In genomic region chr3:8507496-8507895, GRCh38 we compare ENCODE assay signal across 24 cellular contexts. TPM values are rescaled to one million over a fixed set of nuclear protein-coding genes. Genes with fewer than 3 reads are reported as not detected.
DNase-seq lines count a peak whose midpoint lies in the region; ATAC-seq, FAIRE-seq and TF ChIP-seq lines count a peak whose summit lies in the region.
"Had no signal": no experiment of that assay in that cellular context is flagged by ENCODE, and none has a peak within 500 bp of the region (broad histone marks: within the 10 kb centered on the region; RNA-seq: fewer than 3 reads in every experiment).

No MANE protein-coding gene starts in this region.

- ATAC-seq in A549 (no peak), GM19455 (IDR thresholded peaks at IDR 0.05; ENCODE audit: unreplicated experiment) (peak; percentile 43), psoas muscle (no peak)
- ATAC-seq: activated CD8-positive, alpha-beta memory T cell treated with anti-CD3 and anti-CD28 coated beads, Interleukin-2, amount 10 ng/mL, durations not matched to agents 7 days and 5 days; activated naive CD8-positive, alpha-beta T cell treated with anti-CD3 and anti-CD28 coated beads, Interleukin-2, amount 50 U/mL, for 24 hours; stimulated activated naive CD8-positive, alpha-beta T cell treated with anti-CD3 and anti-CD28 coated beads, Interleukin-15, amount 100 ng/mL, for 72 hours had no signal

- CTCF ChIA-PET in A549 (lab: Yijun Ruan, JAX) = interaction anchor here (1.3 to 12.1 kb wide), 2 partner anchors 20 to 64 kb away, joined by 3 to 121 read pairs; no protein-coding TSS in a partner anchor

- TF ChIP-seq RAD21 in A549 (conservative IDR thresholded peaks at IDR 0.05 in 1 of 2, IDR thresholded peaks at IDR 0.05 in 1 of 2) = no peak

- peaks cover 82% of the 10 kb centered on the region for H3K4me1 ChIP-seq in A549
- peaks cover 82% of the 10 kb centered on the region for H3K4me1 ChIP-seq in psoas muscle

- no peaks in the 10 kb centered on the region for H3K27me3 ChIP-seq in psoas muscle (ENCODE audit: insufficient read depth in 3 of 3, low read length in 2 of 3)
- H3K27me3 ChIP-seq: BLaER1, esophagus muscularis mucosa, right atrium auricular region had no signal

- H3K9me3 ChIP-seq in A549 = no peaks in the 10 kb centered on the region
- H3K9me3 ChIP-seq in psoas muscle = no peaks in the 10 kb centered on the region
- H3K9me3 ChIP-seq: BLaER1, esophagus muscularis mucosa, right atrium auricular region had no signal

- no peak overlapping the region for H3K4me2 ChIP-seq in A549

- H3K4me3 ChIP-seq in A549 = no peak overlapping the region
- no peak overlapping the region for H3K4me3 ChIP-seq in psoas muscle
- H3K4me3 ChIP-seq: BLaER1, esophagus muscularis mucosa, lung, right atrium auricular region had no signal

- no peak for DNase-seq in A549 (ENCODE audit: low read depth in 1 of 2, low spot score in 1 of 2)
- no peak for DNase-seq in psoas muscle
- DNase-seq in AML-193 (lab: John Stamatoyannopoulos, UW) = no peak
- DNase-seq in NCI-H1930 (lab: John Stamatoyannopoulos, UW) = no peak
- no peak for DNase-seq in HCEC 1CT
- DNase-seq in posterior cingulate gyrus = no peak
- DNase-seq: activated CD4-positive, alpha-beta T cell treated with anti-CD3 and anti-CD28 coated beads for 4 hours; activated CD8-positive, alpha-beta memory T cell treated with anti-CD3 and anti-CD28 coated beads, Interleukin-2, amount 10 ng/mL, durations not matched to agents 7 days and 5 days; activated naive CD8-positive, alpha-beta T cell treated with anti-CD3 and anti-CD28 coated beads, Interleukin-2, amount 50 U/mL, for 24 hours; effector CD4-positive, alpha-beta T cell; glutamatergic neuron; GOT3; NCI-H1105 treated with DMSO at 0.1 percent for 48 hours; NCI-H2107; NCI-H524 treated with DMSO at 0.1 percent for 48 hours; occipital lobe; stimulated activated naive CD8-positive, alpha-beta T cell treated with anti-CD3 and anti-CD28 coated beads, Interleukin-15, amount 100 ng/mL, for 72 hours had no signal

- TF ChIP-seq CTCF in A549 (IDR thresholded peaks at IDR 0.05) = no peak
- TF ChIP-seq CTCF in VCaP (conservative IDR thresholded peaks at IDR 0.05) = no peak
- TF ChIP-seq CTCF in psoas muscle (IDR thresholded peaks at IDR 0.05) = no peak

- POLR2A ChIA-PET in A549 (lab: Yijun Ruan, JAX) = interaction anchor here (11.5 kb wide), 1 partner anchor 63 kb away, joined by 194 read pairs; no protein-coding TSS in a partner anchor

- no peak for TF ChIP-seq EP300 in A549 (IDR thresholded peaks at IDR 0.05)

- no peak for TF ChIP-seq POLR2A in A549 (IDR thresholded peaks at IDR 0.05; ENCODE audit: low read length)

- no peak for FAIRE-seq in A549 (lab: Jason Lieb, UNC)
- FAIRE-seq: D721Med had no signal

- WGBS in A549 (ENCODE audit: missing lambda C conversion rate) = 61% methylated on average over 3 of the region's 3 CpGs
- 53 to 59% (median 54%) methylated on average over 3 of the region's 3 CpGs for WGBS in psoas muscle, 3 donors

- intact Hi-C loops in psoas muscle (cut with DNase I) (loop anchor here in 1 of 2 donors (5.0 kb wide), 2 partner anchors 65 to 85 kb away; no protein-coding TSS in a partner anchor), posterior cingulate gyrus (cut with DNase I) (no loop called here)

- no peak overlapping the region for H3K27ac ChIP-seq in A549
- peak overlapping the region; percentile 75; the same call in 1 of the 2 replicates for H3K27ac ChIP-seq in VCaP
- peak overlapping the region; percentile 85 for H3K27ac ChIP-seq in psoas muscle
- H3K27ac ChIP-seq: BLaER1 had no signal

- peaks cover 2 to 40% of the 10 kb centered on the region in 2 donors for H3K36me3 ChIP-seq in psoas muscle (ENCODE audit: insufficient read depth in 1 of 2, low read depth in 1 of 2)
- H3K36me3 ChIP-seq: BLaER1 had no signal

TF ChIP-seq in A549, 52 proteins besides CTCF, POLR2A, EP300 and RAD21:
- TF ChIP-seq, protein P1, sequence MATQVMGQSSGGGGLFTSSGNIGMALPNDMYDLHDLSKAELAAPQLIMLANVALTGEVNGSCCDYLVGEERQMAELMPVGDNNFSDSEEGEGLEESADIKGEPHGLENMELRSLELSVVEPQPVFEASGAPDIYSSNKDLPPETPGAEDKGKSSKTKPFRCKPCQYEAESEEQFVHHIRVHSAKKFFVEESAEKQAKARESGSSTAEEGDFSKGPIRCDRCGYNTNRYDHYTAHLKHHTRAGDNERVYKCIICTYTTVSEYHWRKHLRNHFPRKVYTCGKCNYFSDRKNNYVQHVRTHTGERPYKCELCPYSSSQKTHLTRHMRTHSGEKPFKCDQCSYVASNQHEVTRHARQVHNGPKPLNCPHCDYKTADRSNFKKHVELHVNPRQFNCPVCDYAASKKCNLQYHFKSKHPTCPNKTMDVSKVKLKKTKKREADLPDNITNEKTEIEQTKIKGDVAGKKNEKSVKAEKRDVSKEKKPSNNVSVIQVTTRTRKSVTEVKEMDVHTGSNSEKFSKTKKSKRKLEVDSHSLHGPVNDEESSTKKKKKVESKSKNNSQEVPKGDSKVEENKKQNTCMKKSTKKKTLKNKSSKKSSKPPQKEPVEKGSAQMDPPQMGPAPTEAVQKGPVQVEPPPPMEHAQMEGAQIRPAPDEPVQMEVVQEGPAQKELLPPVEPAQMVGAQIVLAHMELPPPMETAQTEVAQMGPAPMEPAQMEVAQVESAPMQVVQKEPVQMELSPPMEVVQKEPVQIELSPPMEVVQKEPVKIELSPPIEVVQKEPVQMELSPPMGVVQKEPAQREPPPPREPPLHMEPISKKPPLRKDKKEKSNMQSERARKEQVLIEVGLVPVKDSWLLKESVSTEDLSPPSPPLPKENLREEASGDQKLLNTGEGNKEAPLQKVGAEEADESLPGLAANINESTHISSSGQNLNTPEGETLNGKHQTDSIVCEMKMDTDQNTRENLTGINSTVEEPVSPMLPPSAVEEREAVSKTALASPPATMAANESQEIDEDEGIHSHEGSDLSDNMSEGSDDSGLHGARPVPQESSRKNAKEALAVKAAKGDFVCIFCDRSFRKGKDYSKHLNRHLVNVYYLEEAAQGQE (IDR thresholded peaks at IDR 0.05) = 0 out of 2 replicates have a peak, but pooled peaks have one; percentile 21
- TF ChIP-seq RFX5 (IDR thresholded peaks at IDR 0.05) = no peak

RNA-seq across cellular contexts. Expression of gene LMCD1, which starts 5.9 kb away (rescaled TPM):
- 85.4 and 86.1 TPM in 2 replicates for polyA plus RNA-seq in A549 (2011; rRNA removed)
- 107 and 123 TPM in 2 replicates for polyA plus RNA-seq in A549 (2012; cell fraction: cytosol; rRNA removed)
- 121 and 126 TPM in 2 replicates for polyA plus RNA-seq in A549 (2012; cell fraction: nucleus; rRNA removed)
- polyA plus RNA-seq in A549 (2017; fragmentation: RNase III; extraction: RNeasy Plus Mini Kit Qiagen cat#74134 plus additional on column Dnase treatment) = 64.3 to 73.2 TPM (median 67.7 TPM) in 3 replicates
- polyA minus RNA-seq in A549 (2011; rRNA and poly(A)+ RNA removed) = 51.7 and 55.9 TPM in 2 replicates
- 1,000 to 10,000 TPM in 1 of 4 donors, 100 to 1,000 TPM in 3; 340 to 1,074 (median 476) TPM for total RNA-seq in psoas muscle
- polyA plus RNA-seq in psoas muscle = 1,000 to 10,000 TPM in 1 of 3 donors, 100 to 1,000 TPM in 1, 10 to 100 TPM in 1; 83.0 to 1,120 (median 129) TPM

Comparison
In these comparisons a context has a peak if more than half of its experiments do, and no peak if none do; other contexts are left out.
1. H3K27ac ChIP-seq: peak in VCaP (single experiment) and psoas muscle (single experiment); none in A549 (0 of 2).